22 cellular contexts compared by ENCODE assay signal in genomic region chr1:76303348-76303712, GRCh38.
DNase-seq lines count a peak whose midpoint lies in the region; ATAC-seq and TF ChIP-seq lines count a peak whose summit lies in the region.
"Had no signal": no experiment of that assay in that cellular context is flagged by ENCODE, and none has a peak within 500 bp of the region (broad histone marks: within the 10 kb centered on the region; RNA-seq: fewer than 3 reads in every experiment).

No MANE protein-coding gene starts in this region.

- intact Hi-C loops in left lung (cut with DNase I) (no loop called here), head of caudate nucleus (cut with DNase I) (no loop called here)

- DNase-seq in NCI-H146 (lab: John Stamatoyannopoulos, UW) (peak; percentile 93), NCI-H510A treated with DMSO at 0.1 percent for 48 hours (lab: John Stamatoyannopoulos, UW) (peak; percentile 89), left lung (no peak), NCI-H446 (lab: John Stamatoyannopoulos, UW) (no peak), head of caudate nucleus (no peak)
- DNase-seq: activated CD8-positive, alpha-beta T cell treated with anti-CD3 and anti-CD28 coated beads, Interleukin-2, amount 10 ng/mL, durations not matched to agents 7 days and 5 days; activated effector memory CD4-positive, alpha-beta T cell treated with Interleukin-2 at 50 U/mL for 16 hours; activated naive CD8-positive, alpha-beta T cell treated with anti-CD3 and anti-CD28 coated beads for 36 hours; aorta; colonic mucosa; effector memory CD4-positive, alpha-beta T cell; erythroblast; heart left ventricle; NCI-H446 treated with DMSO at 0.1 percent for 48 hours; retina; small intestine; stimulated activated naive CD8-positive, alpha-beta T cell treated with anti-CD3 and anti-CD28 coated beads, Interleukin-15, amount 100 ng/mL, for 72 hours; T-helper 1 cell; uterus had no signal

- TF ChIP-seq CTCF in HEK293 (tag by site-specific recombination; IDR thresholded peaks at IDR 0.05) (no peak), left lung (IDR thresholded peaks at IDR 0.05) (no peak)

- H3K36me3 ChIP-seq in HEK293 (ENCODE audit: control insufficient read depth in 2 of 2, insufficient read depth in 1 of 2, low read length in 2 of 2) (no peaks in the 10 kb centered on the region), left lung (no peaks in the 10 kb centered on the region)
- H3K36me3 ChIP-seq: colonic mucosa, heart left ventricle, SJSA1, uterus had no signal

- no peak overlapping the region for H3K27ac ChIP-seq in HEK293 (ENCODE audit: extremely low read depth, low read depth, low read length)
- no peak overlapping the region for H3K27ac ChIP-seq in left lung
- H3K27ac ChIP-seq: colonic mucosa, heart left ventricle, SJSA1, uterus had no signal

- ATAC-seq in left lung (peak; percentile 31), GM21526 (IDR thresholded peaks at IDR 0.05; ENCODE audit: low FRiP score, unreplicated experiment) (no peak)
- ATAC-seq: activated CD8-positive, alpha-beta T cell treated with anti-CD3 and anti-CD28 coated beads, Interleukin-2, amount 10 ng/mL, durations not matched to agents 7 days and 5 days; heart left ventricle; stimulated activated naive CD8-positive, alpha-beta T cell treated with anti-CD3 and anti-CD28 coated beads, Interleukin-15, amount 100 ng/mL, for 72 hours had no signal

- H3K9me3 ChIP-seq in HEK293 (ENCODE audit: control insufficient read depth, insufficient read depth, low read depth, low read length) = no peaks in the 10 kb centered on the region
- no peaks in the 10 kb centered on the region for H3K9me3 ChIP-seq in left lung
- H3K9me3 ChIP-seq: colonic mucosa, heart left ventricle, SJSA1, uterus had no signal

- H3K4me3 ChIP-seq in HEK293 (ENCODE audit: low read depth, low read length) (no peak overlapping the region), left lung (no peak overlapping the region)
- H3K4me3 ChIP-seq: colonic mucosa, heart left ventricle, SJSA1, uterus had no signal

- CTCF ChIA-PET in HEK293 (lab: Yijun Ruan, JAX) = no interaction called here

- no peaks in the 10 kb centered on the region for H3K27me3 ChIP-seq in left lung
- H3K27me3 ChIP-seq: colonic mucosa, heart left ventricle, SJSA1, uterus had no signal

- POLR2A ChIA-PET in HEK293 (lab: Yijun Ruan, JAX) = no interaction called here

- no peaks in the 10 kb centered on the region; the same call in 1 of the 2 replicates for H3K4me1 ChIP-seq in HEK293 (ENCODE audit: control insufficient read depth, insufficient read depth, low read length)
- no peaks in the 10 kb centered on the region for H3K4me1 ChIP-seq in left lung
- H3K4me1 ChIP-seq: colonic mucosa, heart left ventricle, SJSA1, uterus had no signal

TF ChIP-seq in HEK293, 187 proteins besides CTCF, POLR2A, EP300 and RAD21:
- TF ChIP-seq ZNF18 (tag by site-specific recombination; IDR thresholded peaks at IDR 0.05) = peak; percentile 54
- no peak for TF ChIP-seq ZNF433 (tag by site-specific recombination; IDR thresholded peaks at IDR 0.05; ENCODE audit: low read depth)
- TF ChIP-seq ZNF473 (tag by site-specific recombination; IDR thresholded peaks at IDR 0.05) = no peak
- peak; percentile 21; the same call in 1 of the 2 replicates for TF ChIP-seq FEZF1 (tag by site-specific recombination; IDR thresholded peaks at IDR 0.05)
- TF ChIP-seq ZIC2 (tag by site-specific recombination; IDR thresholded peaks at IDR 0.05) = peak; percentile 47
- peak; percentile 63 for TF ChIP-seq PRDM6 (tag by site-specific recombination; IDR thresholded peaks at IDR 0.05)

Comparison
In these comparisons a context has a peak if more than half of its experiments do, and no peak if none do; other contexts are left out.
1. DNase-seq: peak in NCI-H146 (single experiment) and NCI-H510A treated with DMSO at 0.1 percent for 48 hours (single experiment); none in left lung (0 of 2), NCI-H446 (0 of 2) and head of caudate nucleus (0 of 42).